In the genomic region with DNA sequence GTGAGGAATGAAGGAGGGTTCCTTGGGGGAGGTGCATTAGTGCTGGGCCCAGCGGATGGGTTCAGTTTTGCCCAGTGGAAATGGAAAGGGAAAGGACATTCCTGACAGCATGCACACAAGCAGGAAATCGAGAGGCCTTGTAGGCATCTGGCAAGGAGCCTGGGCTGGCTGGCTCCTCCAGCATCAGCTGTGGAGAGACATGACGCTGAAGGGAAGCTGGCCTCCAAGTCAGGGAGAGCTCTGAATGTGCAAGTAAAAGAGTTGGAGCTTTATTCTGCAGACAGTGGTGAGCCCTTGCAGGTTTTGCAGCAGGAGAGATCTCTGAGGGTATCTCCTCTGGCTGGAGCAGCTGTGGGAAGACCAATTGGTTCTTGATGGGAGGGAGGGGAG, we compare ENCODE assay signal across 9 cellular contexts.
DNase-seq lines count a peak whose midpoint lies in the region; ATAC-seq and TF ChIP-seq lines count a peak whose summit lies in the region.
"Had no signal": no experiment of that assay in that cellular context is flagged by ENCODE, and none has a peak within 500 bp of the region (broad histone marks: within the 10 kb centered on the region; RNA-seq: fewer than 3 reads in every experiment).

No MANE protein-coding gene starts in this region.

- DNase-seq in AG09309 (ENCODE audit: low read depth) = peak; percentile 78
- peak; percentile 18 to 58 (median 49) for DNase-seq in Peyer's patch
- DNase-seq in fibroblast of lung (ENCODE audit: low read depth in 2 of 2) = peak; percentile 86 to 97
- DNase-seq in nucleus accumbens (lab: John Stamatoyannopoulos, UW) = peak in 31 of 56 donors; percentile 6 to 72 (median 27)
- no peak for DNase-seq in NCI-H345 (lab: John Stamatoyannopoulos, UW)

- H3K27me3 ChIP-seq in Peyer's patch = no peaks in the 10 kb centered on the region
- no peaks in the 10 kb centered on the region for H3K27me3 ChIP-seq in fibroblast of lung (ENCODE audit: control insufficient read depth, insufficient read depth, low read length)

- TF ChIP-seq CTCF in AG09309 (IDR thresholded peaks at IDR 0.05; ENCODE audit: control insufficient read depth, insufficient read depth, low read depth, low read length, missing control alignments) = no peak
- no peak for TF ChIP-seq CTCF in Peyer's patch (IDR thresholded peaks at IDR 0.05)
- no peak for TF ChIP-seq CTCF in fibroblast of lung (conservative IDR thresholded peaks at IDR 0.05 in 1 of 2, IDR thresholded peaks at IDR 0.05 in 1 of 2; ENCODE audit: low read depth in 1 of 2, low read length in 2 of 2)

- ATAC-seq in GM18858 (IDR thresholded peaks at IDR 0.05; ENCODE audit: unreplicated experiment) (no peak), HG02678 (IDR thresholded peaks at IDR 0.05; ENCODE audit: unreplicated experiment) (no peak), HG03039 (IDR thresholded peaks at IDR 0.05; ENCODE audit: unreplicated experiment) (no peak)
- ATAC-seq: stimulated activated memory B cell treated with anti-CD40 and anti-IgM and Interleukin-4, amounts not matched to agents 10 μg/mL and 1 μg/mL and 100 μg/mL, for 72 hours had no signal

- H3K9me3 ChIP-seq in Peyer's patch (no peaks in the 10 kb centered on the region), fibroblast of lung (ENCODE audit: control insufficient read depth, insufficient read depth, low read depth, low read length) (no peaks in the 10 kb centered on the region)

- peak overlapping the region; percentile 62 for H3K4me2 ChIP-seq in fibroblast of lung (ENCODE audit: extremely low read depth, insufficient read depth, low read length)

- peak overlapping the region; percentile 50 for H2AFZ ChIP-seq in fibroblast of lung (ENCODE audit: low read length)

- H4K20me1 ChIP-seq in fibroblast of lung (ENCODE audit: control insufficient read depth, extremely low read depth, insufficient read depth, low read length) = no peaks in the 10 kb centered on the region

- H3K4me3 ChIP-seq in AG09309 (ENCODE audit: control insufficient read depth, low read depth, low read length) = no peak overlapping the region
- H3K4me3 ChIP-seq in Peyer's patch = no peak overlapping the region
- H3K4me3 ChIP-seq in fibroblast of lung (replicated peaks in 1 of 4; ENCODE audit: control extremely low read depth in 1 of 4, insufficient read depth in 1 of 4, low read depth in 3 of 4, low read length in 4 of 4) = no peak overlapping the region

- H3K27ac ChIP-seq in Peyer's patch = peak overlapping the region in 2 of 4 donors; percentile 25 to 44
- peak overlapping the region; percentile 79 for H3K27ac ChIP-seq in fibroblast of lung (ENCODE audit: insufficient read depth, low read length)

- no peaks in the 10 kb centered on the region for H3K36me3 ChIP-seq in Peyer's patch
- H3K36me3 ChIP-seq in fibroblast of lung (ENCODE audit: control insufficient read depth, insufficient read depth, low read length) = no peaks in the 10 kb centered on the region

- no peaks in the 10 kb centered on the region for H3K79me2 ChIP-seq in fibroblast of lung (ENCODE audit: control insufficient read depth, insufficient read depth, low read length)

- no peak overlapping the region for H3K9ac ChIP-seq in fibroblast of lung (ENCODE audit: insufficient read depth, low read length)

- no peak for TF ChIP-seq POLR2A in Peyer's patch (IDR thresholded peaks at IDR 0.05)

- H3K4me1 ChIP-seq in Peyer's patch (peaks cover 0 to 15% (median 2%) of the 10 kb centered on the region in 4 donors), fibroblast of lung (ENCODE audit: control insufficient read depth, extremely low read depth, insufficient read depth, low read length) (peaks cover 23% of the 10 kb centered on the region)
